In genomic region chr17:68291836-68292688, GRCh38 we compare ENCODE assay signal across 8 cellular contexts. TPM values are rescaled to one million over a fixed set of nuclear protein-coding genes. Genes with fewer than 3 reads are reported as not detected.
DNase-seq lines count a peak whose midpoint lies in the region; ATAC-seq and TF ChIP-seq lines count a peak whose summit lies in the region.

No MANE protein-coding gene starts in this region.

- H3K4me2 ChIP-seq in PC-9, result peak overlapping the region; percentile 81
- H3K4me2 ChIP-seq in neural cell (ENCODE audit: low read length), result peak overlapping the region; percentile 53

- H3F3A ChIP-seq in PC-9 (ENCODE audit: insufficient read depth, low read depth) (peaks cover 18% of the 10 kb centered on the region), neural cell (ENCODE audit: insufficient read depth, low read length, poor library complexity, severe bottlenecking) (no peaks in the 10 kb centered on the region)

- H3K4me1 ChIP-seq in PC-9 (replicated peaks; ENCODE audit: insufficient read depth), result peaks cover 20% of the 10 kb centered on the region
- peaks cover 24 to 53% (median 30%) of the 10 kb centered on the region in 4 donors for H3K4me1 ChIP-seq in stomach

- TF ChIP-seq RAD21 in neural cell (conservative IDR thresholded peaks at IDR 0.05), result no peak

- peak overlapping the region; percentile 76 for H3K4me3 ChIP-seq in PC-9
- H3K4me3 ChIP-seq in fibroblast of pulmonary artery (replicated peaks; ENCODE audit: low read depth, low read length), result peak overlapping the region; percentile 57
- peak overlapping the region; percentile 82 for H3K4me3 ChIP-seq in neural cell (ENCODE audit: low read length)
- peak overlapping the region; percentile 55 to 83 (median 60) for H3K4me3 ChIP-seq in stomach

- H4K20me1 ChIP-seq in PC-9 (ENCODE audit: insufficient read depth) (no peaks in the 10 kb centered on the region), neural cell (ENCODE audit: insufficient read depth) (peaks cover 3% of the 10 kb centered on the region)

- peak overlapping the region; percentile 91 for H3K9ac ChIP-seq in neural cell (ENCODE audit: low read length)

- H3K9me2 ChIP-seq in PC-9 (ENCODE audit: insufficient read depth) (no peaks in the 10 kb centered on the region), neural cell (ENCODE audit: insufficient read depth, low read length) (no peaks in the 10 kb centered on the region)

- TF ChIP-seq CTCF in PC-9 (conservative IDR thresholded peaks at IDR 0.05) (peak; percentile 33; the same call in 1 of the 2 replicates), fibroblast of pulmonary artery (IDR thresholded peaks at IDR 0.05; ENCODE audit: low read length, missing control alignments) (no peak), neural cell (IDR thresholded peaks at IDR 0.05; ENCODE audit: poor library complexity, severe bottlenecking) (peak; percentile 62), stomach (IDR thresholded peaks at IDR 0.05) (peak in 1 of 7 experiments; percentile 6)

- WGBS in stomach, 5 donors, result 1 to 4% (median 1%) methylated on average over 23 to 76 of the region's 76 CpGs

- no peaks in the 10 kb centered on the region for H3K9me3 ChIP-seq in PC-9 (ENCODE audit: insufficient read depth, low read depth)
- H3K9me3 ChIP-seq in neural cell (ENCODE audit: low read length), result no peaks in the 10 kb centered on the region
- H3K9me3 ChIP-seq in stomach, result no peaks in the 10 kb centered on the region

- intact Hi-C loops in PC-9 (cut with micrococcal nuclease; ENCODE audit: unreplicated experiment) (loop anchor here (2.0 to 10.0 kb wide), 3 partner anchors 21 to 85 kb away; no protein-coding TSS in a partner anchor), stomach (cut with DNase I; ENCODE audit: low total_unique reads) (no loop called here)

- CTCF ChIA-PET in PC-9 (lab: Charles Lee), result interaction anchor here (0.9 to 1.0 kb wide), 2 partner anchors 46 to 107 kb away, joined by 3 to 4 read pairs; no protein-coding TSS in a partner anchor

- peak in 2 of 4 donors; percentile 11 to 42 for TF ChIP-seq POLR2A in stomach (IDR thresholded peaks at IDR 0.05)

- H3K79me2 ChIP-seq in PC-9 (ENCODE audit: low read depth), result peaks cover 3% of the 10 kb centered on the region; the same call in 1 of the 2 replicates
- H3K79me2 ChIP-seq in neural cell (replicated peaks; ENCODE audit: insufficient read depth, low read length), result no peaks in the 10 kb centered on the region

- peak; percentile 49 for ATAC-seq in GM19468 (IDR thresholded peaks at IDR 0.05; ENCODE audit: extremely low read depth, unreplicated experiment)

- H3K36me3 ChIP-seq in PC-9 (ENCODE audit: low read depth) (no peaks in the 10 kb centered on the region), neural cell (ENCODE audit: insufficient read depth, low read length) (no peaks in the 10 kb centered on the region), stomach (no peaks in the 10 kb centered on the region)

- no TSS peak for BruUV-seq in PC-9 (replicated peaks; lab: Mats Ljungman, UMichigan)

- H3K27me3 ChIP-seq in PC-9 (ENCODE audit: insufficient read depth, low read depth), result no peaks in the 10 kb centered on the region
- H3K27me3 ChIP-seq in neural cell (ENCODE audit: insufficient read depth, low read depth, low read length), result peaks cover 4% of the 10 kb centered on the region
- peaks cover 5 to 69% (median 19%) of the 10 kb centered on the region in 3 donors for H3K27me3 ChIP-seq in stomach

- POLR2A ChIA-PET in PC-9 (lab: Charles Lee; ENCODE audit: unreplicated experiment), result interaction anchor here (0.7 kb wide), 1 partner anchor 18 kb away, joined by 6 read pairs; no protein-coding TSS in a partner anchor

- no peak for TF ChIP-seq EP300 in neural cell (conservative IDR thresholded peaks at IDR 0.05; ENCODE audit: poor library complexity, severe bottlenecking)
- no peak for TF ChIP-seq EP300 in stomach (IDR thresholded peaks at IDR 0.05)

- DNase-seq in COR-L47 (lab: John Stamatoyannopoulos, UW) (peak; percentile 81), HPDE6-E6E7 (ENCODE audit: extremely low spot score) (peak; percentile 88), PC-9 (peak; percentile 76 to 78), activated T-helper 1 cell treated with Interleukin-2 at 50 U/mL for 16 hours (ENCODE audit: low read depth) (peak; percentile 91), fibroblast of pulmonary artery (ENCODE audit: low read depth) (peak; percentile 63), stomach (peak; percentile 76)

- H2AFZ ChIP-seq in PC-9 (peak overlapping the region; percentile 86), neural cell (ENCODE audit: low read depth, low read length) (peak overlapping the region; percentile 73)

- H3K27ac ChIP-seq in PC-9 (peak overlapping the region; percentile 58), neural cell (ENCODE audit: low read length) (peak overlapping the region; percentile 95), stomach (peak overlapping the region; percentile 79 to 87 (median 80))

TF ChIP-seq in neural cell, 6 proteins besides CTCF, POLR2A, EP300 and RAD21:
- peak; percentile 46 for TF ChIP-seq SMC3 (conservative IDR thresholded peaks at IDR 0.05; ENCODE audit: poor library complexity)
- TF ChIP-seq MXI1 (conservative IDR thresholded peaks at IDR 0.05; ENCODE audit: poor library complexity, severe bottlenecking), result peak; percentile 89
- TF ChIP-seq TAF1 (IDR thresholded peaks at IDR 0.05; ENCODE audit: low read depth), result peak; percentile 83
- no peak for TF ChIP-seq EZH2 (IDR thresholded peaks at IDR 0.05; ENCODE audit: borderline replicate concordance, insufficient read depth, low read length, poor library complexity, severe bottlenecking)
- peak; percentile 70 for TF ChIP-seq POLR2AphosphoS5 (IDR thresholded peaks at IDR 0.05)
- peak; percentile 62 for TF ChIP-seq REST (IDR thresholded peaks at IDR 0.05; ENCODE audit: borderline replicate concordance)
TF ChIP-seq in neural cell: peak in this region for 5.

RNA-seq across cellular contexts. Expression of gene ARSG, which starts 0.8 kb away (rescaled TPM):
- total RNA-seq in PC-9 (2021) (4.0 and 6.6 TPM in 2 replicates), stomach (10 to 100 TPM in 2 of 5 donors, 1 to 10 TPM in 2, under 1 TPM in 1; 0.45 to 74.7 (median 7.5) TPM)
- polyA plus RNA-seq in neural cell (11.3 and 16.9 TPM in 2 replicates), stomach (1 to 10 TPM in 2 of 3 donors, under 1 TPM in 1; 0.56 to 1.7 (median 1.1) TPM)
- 31.9 and 56.6 TPM in 2 replicates for polyA minus RNA-seq in neural cell

RNA-seq across cellular contexts. Expression of gene SLC16A6, which starts 1.1 kb away (rescaled TPM):
- 0.70 and 0.83 TPM in 2 replicates for total RNA-seq in PC-9 (2021)
- 15.6 and 17.6 TPM in 2 replicates for polyA plus RNA-seq in neural cell
- polyA minus RNA-seq in neural cell, result 42.4 and 44.6 TPM in 2 replicates
- under 1 TPM in 1 of 5 donors, not detected in 4; 0.92 TPM for total RNA-seq in stomach
- polyA plus RNA-seq in stomach, result under 1 TPM in 2 of 3 donors, not detected in 1; 0.37 to 0.80 TPM

RNA-seq across cellular contexts. Expression of gene AMZ2, which starts 44.2 kb away (rescaled TPM):
- total RNA-seq in PC-9 (2021) (60.8 and 88.3 TPM in 2 replicates), stomach (10 to 100 TPM in 4 of 5 donors, 1 to 10 TPM in 1; 1.2 to 73.2 (median 30.7) TPM)
- polyA plus RNA-seq in neural cell (131 and 158 TPM in 2 replicates), stomach (10 to 100 TPM; 46.3 to 61.7 (median 47.7) TPM)
- 71.5 and 80.3 TPM in 2 replicates for polyA minus RNA-seq in neural cell

Comparison
In these comparisons a context has a peak if more than half of its experiments do, and no peak if none do; other contexts are left out.
1. Peak in every context shown above with its lines: DNase-seq, ATAC-seq, H3K4me3 ChIP-seq and H3K27ac ChIP-seq.